In the genomic region with DNA sequence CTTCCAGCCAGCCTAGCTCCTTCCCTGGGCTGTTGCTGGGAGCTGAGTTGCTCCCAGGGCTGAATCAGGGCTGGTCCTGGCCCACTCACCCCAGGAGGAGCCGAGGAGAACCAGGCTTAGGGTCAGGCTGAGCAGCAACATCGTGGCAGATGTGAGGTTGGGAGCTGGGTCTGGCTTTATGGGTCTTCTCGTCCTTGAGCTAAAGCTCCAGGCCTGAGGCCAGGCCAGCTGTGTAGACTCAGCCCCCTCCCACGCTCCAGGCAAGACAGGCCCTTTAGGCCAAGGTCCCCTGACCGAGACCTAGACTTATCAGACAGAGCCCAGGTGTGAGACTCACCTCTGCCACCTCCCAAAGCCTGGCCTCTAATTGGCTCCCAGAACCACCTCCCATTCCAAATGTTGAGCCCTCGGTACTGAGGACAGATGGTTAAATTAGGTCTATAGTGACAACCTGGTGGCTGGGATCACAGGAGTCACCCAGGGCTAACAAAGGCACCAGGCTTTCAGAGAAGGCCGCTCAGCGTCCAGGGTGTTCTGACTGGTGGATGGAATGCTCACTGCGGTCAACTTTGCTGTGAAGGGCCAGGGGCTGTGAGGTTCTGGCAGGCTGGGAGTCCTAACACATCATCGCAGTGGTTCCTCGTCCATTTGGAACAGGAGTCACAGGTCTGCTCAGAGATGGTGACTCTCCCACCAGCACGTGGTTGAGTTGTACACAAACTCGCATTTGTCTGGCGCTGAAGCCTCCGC, we compare ENCODE assay signal across 18 cellular contexts. TPM values are rescaled to one million over a fixed set of nuclear protein-coding genes. Genes with fewer than 3 reads are reported as not detected.
DNase-seq lines count a peak whose midpoint lies in the region; ATAC-seq and TF ChIP-seq lines count a peak whose summit lies in the region.
"Had no signal": no experiment of that assay in that cellular context is flagged by ENCODE, and none has a peak within 500 bp of the region (broad histone marks: within the 10 kb centered on the region; RNA-seq: fewer than 3 reads in every experiment).

A gene (minus strand): TSS at position 151 of the 750 bp plus-strand sequence. CDS start 10 bp downstream, at position 141.

- peaks cover 32% of the 10 kb centered on the region for H3K36me3 ChIP-seq in CD8-positive, alpha-beta memory T cell (ENCODE audit: insufficient read depth, low read length)
- H3K36me3 ChIP-seq in left lung: peaks cover 0 to 77% of the 10 kb centered on the region in 2 donors
- no peaks in the 10 kb centered on the region for H3K36me3 ChIP-seq in GM23248 (ENCODE audit: low read depth)

- peaks cover 18% of the 10 kb centered on the region for H3K4me1 ChIP-seq in CD8-positive, alpha-beta memory T cell (ENCODE audit: insufficient read depth, low read length)
- H3K4me1 ChIP-seq in left lung: peaks cover under 1 to 18% of the 10 kb centered on the region in 2 donors
- peaks cover 8% of the 10 kb centered on the region; the same call in 1 of the 2 replicates for H3K4me1 ChIP-seq in GM23248 (ENCODE audit: insufficient read depth)

- H3K27ac ChIP-seq in AG04450 (ENCODE audit: low read depth, low read length) (no peak within 1 kb of the TSS), left lung (no peak within 1 kb of the TSS), GM23248 (no peak within 1 kb of the TSS)
- H3K27ac ChIP-seq in CD8-positive, alpha-beta memory T cell (ENCODE audit: low read depth, low read length): no peak within 1 kb of the TSS
- H3K27ac ChIP-seq: cardiac muscle cell had no signal

- WGBS in GM23248 (ENCODE audit: low coverage in 1 of 2, low lambda C conversion rate in 2 of 2, missing lambda C conversion rate in 2 of 2), 2 experiments: 86 to 90% methylated on average over 14 to 15 of the region's 15 CpGs

- DNase-seq in AG04450 (ENCODE audit: low read depth, low spot score) (no peak), islet precursor cell (peak; percentile 71), left lung (no peak), GM13976 (ENCODE audit: low spot score) (no peak), GM23248 (no peak)
- no peak for DNase-seq in CD8-positive, alpha-beta memory T cell
- no peak for DNase-seq in activated naive CD8-positive, alpha-beta T cell treated with anti-CD3 and anti-CD28 coated beads for 36 hours
- DNase-seq: activated T-cell treated with anti-CD3 and anti-CD28 coated beads, Interleukin-2, amount 50 U/mL, for 1 hour; erythroblast; GF-D8; Kasumi-1; mammary epithelial cell; NCI-H1694 treated with DMSO at 0.1 percent for 48 hours; NCI-H69; stimulated activated CD4-positive, alpha-beta T cell treated with anti-CD3 and anti-CD28 coated beads, Interleukin-2, amount 100 ng/mL, for 48 hours had no signal

- H3K36me3 Mint-ChIP-seq in CD8-positive, alpha-beta memory T cell: peaks cover 0 to 78% (median 4%) of the 10 kb centered on the region in 3 donors
- peaks cover 39% of the 10 kb centered on the region for H3K36me3 Mint-ChIP-seq in activated naive CD8-positive, alpha-beta T cell treated with anti-CD3 and anti-CD28 coated beads for 36 hours

- no peaks in the 10 kb centered on the region for H3K9me2 ChIP-seq in GM23248 (ENCODE audit: insufficient read depth)

- intact Hi-C loops in left lung (cut with DNase I): no loop called here

- peak within 1 kb of the TSS in 5 of 8 donors; percentile 3 to 80 (median 43) for H3K27ac Mint-ChIP-seq in CD8-positive, alpha-beta memory T cell
- peak within 1 kb of the TSS; percentile 51 for H3K27ac Mint-ChIP-seq in activated naive CD8-positive, alpha-beta T cell treated with anti-CD3 and anti-CD28 coated beads for 36 hours
- H3K27ac Mint-ChIP-seq: stimulated activated naive CD8-positive, alpha-beta T cell treated with anti-CD3 and anti-CD28 coated beads, Interleukin-15, Interleukin-2, amounts not matched to agents 100 ng/mL and 50 ng/mL, for 24 hours had no signal

- H3K4me3 ChIP-seq in AG04450 (ENCODE audit: low read depth, low read length) (no peak within 1 kb of the TSS), left lung (no peak within 1 kb of the TSS), GM23248 (no peak within 1 kb of the TSS)
- H3K4me3 ChIP-seq in CD8-positive, alpha-beta memory T cell (ENCODE audit: low read length): no peak within 1 kb of the TSS
- H3K4me3 ChIP-seq: cardiac muscle cell had no signal

- peaks cover 18 to 40% (median 21%) of the 10 kb centered on the region in 3 donors for H3K4me1 Mint-ChIP-seq in CD8-positive, alpha-beta memory T cell
- peaks cover 20% of the 10 kb centered on the region for H3K4me1 Mint-ChIP-seq in activated naive CD8-positive, alpha-beta T cell treated with anti-CD3 and anti-CD28 coated beads for 36 hours

- no peaks in the 10 kb centered on the region for H4K20me1 ChIP-seq in GM23248 (ENCODE audit: insufficient read depth)

- in situ Hi-C loops in GM13976 (cut with MboI; ENCODE audit: low sequenced_read_pairs, unreplicated experiment) (no loop called here), GM23248 (cut with MboI) (no loop called here)

- no peaks in the 10 kb centered on the region for H3K27me3 ChIP-seq in AG04450 (ENCODE audit: control insufficient read depth, insufficient read depth, low read length)
- no peaks in the 10 kb centered on the region for H3K27me3 ChIP-seq in CD8-positive, alpha-beta memory T cell (ENCODE audit: insufficient read depth, low read length, poor library complexity, severe bottlenecking)
- no peaks in the 10 kb centered on the region for H3K27me3 ChIP-seq in left lung
- no peaks in the 10 kb centered on the region for H3K27me3 ChIP-seq in GM23248 (replicated peaks; ENCODE audit: insufficient read depth)
- H3K27me3 ChIP-seq: cardiac muscle cell had no signal

- H3K4me3 Mint-ChIP-seq in CD8-positive, alpha-beta memory T cell: no peak within 1 kb of the TSS
- H3K4me3 Mint-ChIP-seq in activated naive CD8-positive, alpha-beta T cell treated with anti-CD3 and anti-CD28 coated beads for 36 hours: no peak within 1 kb of the TSS
- H3K4me3 Mint-ChIP-seq: stimulated activated naive CD8-positive, alpha-beta T cell treated with anti-CD3 and anti-CD28 coated beads, Interleukin-15, Interleukin-2, amounts not matched to agents 100 ng/mL and 50 ng/mL, for 24 hours had no signal

- H3K27me3 Mint-ChIP-seq in CD8-positive, alpha-beta memory T cell: peaks cover 0 to 2% of the 10 kb centered on the region in 2 donors
- peaks cover 3% of the 10 kb centered on the region for H3K27me3 Mint-ChIP-seq in activated naive CD8-positive, alpha-beta T cell treated with anti-CD3 and anti-CD28 coated beads for 36 hours
- H3K27me3 Mint-ChIP-seq: stimulated activated naive CD8-positive, alpha-beta T cell treated with anti-CD3 and anti-CD28 coated beads, Interleukin-15, Interleukin-2, amounts not matched to agents 100 ng/mL and 50 ng/mL, for 24 hours had no signal

- no peak within 1 kb of the TSS for H2AFZ ChIP-seq in GM23248

- H3K79me2 ChIP-seq in GM23248 (ENCODE audit: insufficient read depth): no peaks in the 10 kb centered on the region

- peaks cover 2% of the 10 kb centered on the region for H3F3A ChIP-seq in GM23248 (ENCODE audit: insufficient read depth)

- no peak within 1 kb of the TSS for H3K4me2 ChIP-seq in GM23248 (ENCODE audit: unreplicated experiment)

- no peaks in the 10 kb centered on the region for H3K9me3 Mint-ChIP-seq in CD8-positive, alpha-beta memory T cell
- no peaks in the 10 kb centered on the region for H3K9me3 Mint-ChIP-seq in activated naive CD8-positive, alpha-beta T cell treated with anti-CD3 and anti-CD28 coated beads for 36 hours
- H3K9me3 Mint-ChIP-seq: stimulated activated naive CD8-positive, alpha-beta T cell treated with anti-CD3 and anti-CD28 coated beads, Interleukin-15, Interleukin-2, amounts not matched to agents 100 ng/mL and 50 ng/mL, for 24 hours had no signal

- TF ChIP-seq CTCF in AG04450 (IDR thresholded peaks at IDR 0.05; ENCODE audit: low read depth, low read length) (peak; percentile 26), left lung (IDR thresholded peaks at IDR 0.05) (no peak), GM13976 (IDR thresholded peaks at IDR 0.05; ENCODE audit: borderline replicate concordance, control extremely low read depth, extremely low read depth, insufficient read depth, missing control alignments) (no peak)

- H3K9me3 ChIP-seq in AG04450 (ENCODE audit: control insufficient read depth, insufficient read depth, low read length): peaks cover 6% of the 10 kb centered on the region; the same call in 1 of the 2 replicates
- H3K9me3 ChIP-seq in CD8-positive, alpha-beta memory T cell (ENCODE audit: low read length): no peaks in the 10 kb centered on the region
- H3K9me3 ChIP-seq in left lung: no peaks in the 10 kb centered on the region
- H3K9me3 ChIP-seq in GM23248 (ENCODE audit: low read depth): no peaks in the 10 kb centered on the region

- H3K9ac ChIP-seq in GM23248: no peak within 1 kb of the TSS

- CTCF ChIA-PET in AG04450 (lab: Charles Lee): interaction anchor here (3.6 kb wide), 1 partner anchor 48 kb away, joined by 15 read pairs; a partner anchor contains a TSS
- CTCF ChIA-PET in CD8-positive, alpha-beta memory T cell (lab: Charles Lee): interaction anchor here (1.0 to 3.3 kb wide), 4 partner anchors 10 to 411 kb away, joined by 3 to 17 read pairs (median 8); no protein-coding TSS in a partner anchor

- POLR2A ChIA-PET in AG04450 (lab: Yijun Ruan, JAX): interaction anchor here (1.1 kb wide), 1 partner anchor 47 kb away, joined by 3 read pairs; a partner anchor contains a TSS
- POLR2A ChIA-PET in CD8-positive, alpha-beta memory T cell (lab: Charles Lee): no interaction called here

- ATAC-seq in left lung: no peak
- ATAC-seq in esophagus mucosa: no peak

RNA-seq across cellular contexts. Expression of the gene that starts here (rescaled TPM):
- polyA plus RNA-seq in AG04450 (2011; rRNA removed): 0.14 and 0.29 TPM in 2 replicates
- 0.70 TPM in 1 of 2 replicates, not detected in the other for polyA minus RNA-seq in AG04450 (2011; rRNA and poly(A)+ RNA removed)
- total RNA-seq in CD8-positive, alpha-beta memory T cell: 1 to 10 TPM; 4.1 to 4.9 TPM
- 1.5 TPM for polyA plus RNA-seq in CD8-positive, alpha-beta memory T cell
- total RNA-seq in activated naive CD8-positive, alpha-beta T cell treated with anti-CD3 and anti-CD28 coated beads for 36 hours: 1 to 10 TPM; 6.2 to 6.8 TPM
- total RNA-seq in left lung: under 1 TPM in 1 of 2 donors, not detected in 1; 0.50 TPM
- total RNA-seq in esophagus mucosa: 0.64 TPM
- 0.76 TPM in 1 of 2 replicates, not detected in the other for total RNA-seq in GM23248 (2014; rRNA removed; shearing (Covaris generic))
- polyA plus RNA-seq in GM23248 (2016; fragmentation: Nextera tagmentation; extraction: Ambion mirVana): 3.8 and 7.4 TPM in 2 replicates
